In genomic region chr2:68428132-68428531, GRCh38 we compare ENCODE assay signal across 29 cellular contexts. TPM values are rescaled to one million over a fixed set of nuclear protein-coding genes. Genes with fewer than 3 reads are reported as not detected.
A peak's percentile ranks its signal among the peaks of the same experiment; 100 is the strongest.
DNase-seq lines count a peak whose midpoint lies in the region; ATAC-seq and TF ChIP-seq lines count a peak whose summit lies in the region.
"Had no signal": no experiment of that assay in that cellular context is flagged by ENCODE, and none has a peak within 500 bp of the region (broad histone marks: within the 10 kb centered on the region; RNA-seq: fewer than 3 reads in every experiment).

No MANE protein-coding gene starts in this region.

- no peaks in the 10 kb centered on the region for H4K20me1 ChIP-seq in DOHH2 (ENCODE audit: control insufficient read depth, insufficient read depth, low read depth, low read length)

- in situ Hi-C loops in G401 (cut with HindIII; ENCODE audit: low sequenced_read_pairs), result no loop called here

- H3K36me3 ChIP-seq in DOHH2 (ENCODE audit: control insufficient read depth, low read length) (no peaks in the 10 kb centered on the region), neutrophil (no peaks in the 10 kb centered on the region)
- H3K36me3 ChIP-seq: gastrocnemius medialis, lower lobe of right lung, pancreas, SJCRH30 had no signal

- H3K79me2 ChIP-seq in DOHH2 (ENCODE audit: control insufficient read depth, low read length), result no peaks in the 10 kb centered on the region

- no peaks in the 10 kb centered on the region; the same call in 1 of the 2 replicates for H3F3A ChIP-seq in DOHH2 (ENCODE audit: control insufficient read depth, insufficient read depth)

- peak; percentile 45 for DNase-seq in NB4 (ENCODE audit: low read depth)
- peak; percentile 61 for DNase-seq in choroid plexus epithelial cell (ENCODE audit: low read depth)
- no peak for DNase-seq in G401 (ENCODE audit: low spot score)
- DNase-seq: activated CD8-positive, alpha-beta memory T cell treated with anti-CD3 and anti-CD28 coated beads, Interleukin-2, amount 10 ng/mL, durations not matched to agents 7 days and 5 days; activated naive CD4-positive, alpha-beta T cell; CD8-positive, alpha-beta memory T cell; DMS 273 treated with DMSO at 0.1 percent for 48 hours; EL; gastrocnemius medialis; H9; Kasumi-1; kidney glomerular epithelial cell; lower lobe of right lung; NCI-H1436 treated with DMSO at 0.1 percent for 48 hours; NCI-H2107; NCI-H446; NCI-H774; pancreas; RPMI8226; SJCRH30; stimulated activated naive CD4-positive, alpha-beta T cell; T1000 had no signal

- no peak overlapping the region for H3K4me3 ChIP-seq in DOHH2 (ENCODE audit: low read length)
- H3K4me3 ChIP-seq in NB4 (ENCODE audit: low read depth, low read length), result no peak overlapping the region
- no peak overlapping the region for H3K4me3 ChIP-seq in choroid plexus epithelial cell (ENCODE audit: low read depth, low read length)
- H3K4me3 ChIP-seq in neutrophil (ENCODE audit: low read depth in 1 of 2, low read length in 1 of 2), result peak overlapping the region; percentile 15 to 39
- H3K4me3 ChIP-seq: gastrocnemius medialis, lower lobe of right lung, pancreas, SJCRH30, skin epidermis had no signal

- ATAC-seq in GM18858 (IDR thresholded peaks at IDR 0.05; ENCODE audit: unreplicated experiment) (no peak), HG02763 (IDR thresholded peaks at IDR 0.05; ENCODE audit: unreplicated experiment) (no peak), GM21529 (IDR thresholded peaks at IDR 0.05; ENCODE audit: unreplicated experiment) (no peak)
- ATAC-seq: gastrocnemius medialis, pancreas, WTC11 had no signal

- no peaks in the 10 kb centered on the region for H3K9me2 ChIP-seq in DOHH2 (replicated peaks; ENCODE audit: control insufficient read depth, low read length)

- no peaks in the 10 kb centered on the region for H3K27me3 ChIP-seq in DOHH2 (ENCODE audit: control insufficient read depth, low read length)
- no peaks in the 10 kb centered on the region for H3K27me3 ChIP-seq in neutrophil
- H3K27me3 ChIP-seq: gastrocnemius medialis, pancreas, SJCRH30 had no signal

- no peak overlapping the region for H3K27ac ChIP-seq in DOHH2 (ENCODE audit: low read depth, low read length)
- H3K27ac ChIP-seq in neutrophil, result peak overlapping the region; percentile 84
- H3K27ac ChIP-seq: gastrocnemius medialis, lower lobe of right lung, pancreas, SJCRH30 had no signal

- TF ChIP-seq CTCF in DOHH2 (IDR thresholded peaks at IDR 0.05; ENCODE audit: low read depth, low read length, poor library complexity, severe bottlenecking) (no peak), NB4 (IDR thresholded peaks at IDR 0.05; ENCODE audit: low read depth, low read length) (no peak), choroid plexus epithelial cell (conservative IDR thresholded peaks at IDR 0.05; ENCODE audit: low read depth, low read length) (no peak), neutrophil (IDR thresholded peaks at IDR 0.05) (no peak)

- no peak for TF ChIP-seq POLR2A in NB4 (IDR thresholded peaks at IDR 0.05; ENCODE audit: extremely low read depth, insufficient read length)

- 0 out of 2 replicates have a peak overlapping the region, but pooled peaks have one; percentile 18 for H3K4me2 ChIP-seq in DOHH2 (ENCODE audit: low read length)

- H3K9me3 ChIP-seq in DOHH2 (ENCODE audit: control insufficient read depth, insufficient read depth, low read length) (peaks cover 11% of the 10 kb centered on the region; the same call in 1 of the 2 replicates), neutrophil (no peaks in the 10 kb centered on the region)
- H3K9me3 ChIP-seq: gastrocnemius medialis, lower lobe of right lung, pancreas, SJCRH30 had no signal

- peaks cover 51% of the 10 kb centered on the region for H3K4me1 ChIP-seq in DOHH2 (ENCODE audit: control insufficient read depth, low read length)
- H3K4me1 ChIP-seq in neutrophil (ENCODE audit: control insufficient read depth in 1 of 2, insufficient read depth in 1 of 2, low read depth in 1 of 2, low read length in 1 of 2), result peaks cover 57 to 67% of the 10 kb centered on the region in 2 experiments
- H3K4me1 ChIP-seq: gastrocnemius medialis, SJCRH30 had no signal

RNA-seq across cellular contexts. Expression of gene FBXO48, which starts 39.0 kb away (rescaled TPM):
- under 0.01 TPM in 1 of 2 replicates, not detected in the other for total RNA-seq in G401 (2014; rRNA removed; shearing (Covaris generic))

RNA-seq across cellular contexts. Expression of gene APLF, which starts 39.3 kb away (rescaled TPM):
- 0.37 and 0.58 TPM in 2 replicates for total RNA-seq in G401 (2014; rRNA removed; shearing (Covaris generic))

Comparison
In these comparisons a context has a peak if more than half of its experiments do, and no peak if none do; other contexts are left out.
1. H3K4me3 ChIP-seq: peak in neutrophil (2 of 2); none in DOHH2 (single experiment), NB4 (single experiment) and choroid plexus epithelial cell (single experiment).